1 cellular context compared by ENCODE assay signal in genomic region chr19:10450191-10450852, GRCh38.
TF ChIP-seq lines count a peak whose summit lies in the region.

No MANE protein-coding gene starts in this region.

TF ChIP-seq in SK-N-SH, 30 proteins besides CTCF, POLR2A, EP300 and RAD21 (continued from another document):
- TF ChIP-seq PBX3 (IDR thresholded peaks at IDR 0.05): no peak
- TF ChIP-seq YY1 (IDR thresholded peaks at IDR 0.05; ENCODE audit: low read depth): no peak
- TF ChIP-seq SMC3 (IDR thresholded peaks at IDR 0.05; ENCODE audit: low read depth, low read length): no peak
- TF ChIP-seq MXI1 (IDR thresholded peaks at IDR 0.05; ENCODE audit: low read depth, low read length): no peak
- no peak for TF ChIP-seq MAX (IDR thresholded peaks at IDR 0.05; ENCODE audit: low read depth)
- TF ChIP-seq SIN3A (IDR thresholded peaks at IDR 0.05; ENCODE audit: borderline replicate concordance, low read depth, low read length): no peak
- TF ChIP-seq IRF3 (IDR thresholded peaks at IDR 0.05; ENCODE audit: low read depth, low read length): no peak
- TF ChIP-seq TCF12 (IDR thresholded peaks at IDR 0.05): no peak
- no peak for TF ChIP-seq GATA2 (CRISPR knock-in tag; IDR thresholded peaks at IDR 0.05)
